In the genomic region with DNA sequence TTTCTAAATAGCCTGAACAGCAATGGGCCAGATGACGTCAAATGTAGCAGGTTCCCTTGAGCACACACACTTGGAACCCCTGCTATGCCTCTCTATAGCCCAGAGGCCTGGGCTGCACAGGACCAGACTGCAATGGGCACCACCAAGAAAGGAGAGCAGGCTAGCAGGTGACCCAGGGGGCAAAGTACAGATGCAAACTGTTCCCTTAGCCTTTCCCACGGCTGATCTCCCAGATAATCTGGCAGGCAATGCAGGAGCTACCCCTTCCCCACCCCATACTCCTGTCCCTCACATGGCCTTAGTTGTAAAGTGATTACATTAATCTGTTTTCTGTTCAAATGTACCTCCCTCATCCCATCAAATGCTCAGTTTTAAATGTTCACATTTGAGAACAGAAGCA, we compare ENCODE assay signal across 17 cellular contexts.
"Had no signal": no experiment of that assay in that cellular context is flagged by ENCODE, and none has a peak within 500 bp of the region (broad histone marks: within the 10 kb centered on the region; RNA-seq: fewer than 3 reads in every experiment).

No MANE protein-coding gene starts in this region.

- H3K36me3 ChIP-seq: colonic mucosa, esophagus squamous epithelium, transverse colon had no signal

- H3K4me3 ChIP-seq: colonic mucosa, esophagus squamous epithelium, gastroesophageal sphincter, testis, transverse colon had no signal

- DNase-seq: colonic mucosa; dermis blood vessel endothelial cell; esophagus squamous epithelium; foreskin fibroblast; glutamatergic neuron; kidney; left cardiac atrium; mammary epithelial cell; naive thymus-derived CD8-positive, alpha-beta T cell; posterior cingulate gyrus; right cardiac atrium; stimulated activated CD4-positive, alpha-beta T cell treated with anti-CD3 and anti-CD28 coated beads, Interleukin-4, amount 100 ng/mL, for 24 hours; testis; transverse colon had no signal

- H3K27ac Mint-ChIP-seq: stimulated activated memory B cell treated with anti-CD40 and anti-IgM and Interleukin-4, amounts not matched to agents 10 μg/mL and 1 μg/mL and 100 μg/mL, for 72 hours; stimulated activated naive CD8-positive, alpha-beta T cell treated with anti-CD3 and anti-CD28 coated beads, Interleukin-15, Interleukin-2, amounts not matched to agents 100 ng/mL and 50 ng/mL, for 24 hours had no signal

- H3K9me3 ChIP-seq: colonic mucosa, esophagus squamous epithelium, gastroesophageal sphincter, testis, transverse colon had no signal

- H3K36me3 Mint-ChIP-seq: naive thymus-derived CD8-positive, alpha-beta T cell had no signal

- H3K9me3 Mint-ChIP-seq: naive thymus-derived CD8-positive, alpha-beta T cell; stimulated activated naive CD8-positive, alpha-beta T cell treated with anti-CD3 and anti-CD28 coated beads, Interleukin-15, Interleukin-2, amounts not matched to agents 100 ng/mL and 50 ng/mL, for 24 hours had no signal

- ATAC-seq: gastroesophageal sphincter; left cardiac atrium; naive thymus-derived CD8-positive, alpha-beta T cell; right cardiac atrium; stimulated activated memory B cell treated with anti-CD40 and anti-IgM and Interleukin-4, amounts not matched to agents 10 μg/mL and 1 μg/mL and 100 μg/mL, for 72 hours had no signal

- H3K4me1 ChIP-seq: colonic mucosa, esophagus squamous epithelium, gastroesophageal sphincter, testis had no signal
